8 cellular contexts compared by ENCODE assay signal in genomic region chr22:40176921-40177737, GRCh38. TPM values are rescaled to one million over a fixed set of nuclear protein-coding genes. Genes with fewer than 3 reads are reported as not detected.
DNase-seq lines count a peak whose midpoint lies in the region; ATAC-seq and TF ChIP-seq lines count a peak whose summit lies in the region.

No MANE protein-coding gene starts in this region.

- peaks cover 42% of the 10 kb centered on the region for H3K4me1 ChIP-seq in Loucy (ENCODE audit: insufficient read depth, low read length, poor library complexity, severe bottlenecking)

- H3K4me2 ChIP-seq in Loucy (ENCODE audit: low read depth, low read length, poor library complexity, severe bottlenecking) = peak overlapping the region; percentile 96

- H2AFZ ChIP-seq in Loucy (ENCODE audit: low read length) = no peak overlapping the region

- H3K27ac Mint-ChIP-seq in activated CD4-positive, alpha-beta T cell treated with anti-CD3 and anti-CD28 coated beads for 36 hours = peak overlapping the region; percentile 92
- H3K27ac Mint-ChIP-seq in dendritic cell treated with granulocyte-macrophage colony-stimulating factor and Interleukin-4, amounts not matched to agents 40 ng/mL and 50 ng/mL, for 4 days = peak overlapping the region; percentile 84
- peak overlapping the region; percentile 81 for H3K27ac Mint-ChIP-seq in memory B cell

- intact Hi-C loops in activated CD4-positive, alpha-beta T cell treated with anti-CD3 and anti-CD28 coated beads for 36 hours (cut with DNase I, micrococcal nuclease) = loop anchor here (1.0 to 5.0 kb wide), 13 partner anchors 19 to 645 kb away; partner anchors contain the start of genes ADSL (in 2 of the 2), MRTFA (in 1 of the 2) and RPS19BP1 (in 1 of the 2)
- intact Hi-C loops in dendritic cell treated with granulocyte-macrophage colony-stimulating factor and Interleukin-4, amounts not matched to agents 40 ng/mL and 50 ng/mL, for 4 days (cut with micrococcal nuclease) = loop anchor here (2.0 to 5.0 kb wide), 3 partner anchors 14 to 135 kb away; no protein-coding TSS in a partner anchor

- H3K9me3 Mint-ChIP-seq in activated CD4-positive, alpha-beta T cell treated with anti-CD3 and anti-CD28 coated beads for 36 hours (ENCODE audit: low read depth) = no peaks in the 10 kb centered on the region
- H3K9me3 Mint-ChIP-seq in dendritic cell treated with granulocyte-macrophage colony-stimulating factor and Interleukin-4, amounts not matched to agents 40 ng/mL and 50 ng/mL, for 4 days = no peaks in the 10 kb centered on the region
- no peaks in the 10 kb centered on the region for H3K9me3 Mint-ChIP-seq in memory B cell

- no peaks in the 10 kb centered on the region for H3K27me3 ChIP-seq in Loucy (ENCODE audit: insufficient read depth, low read length, poor library complexity, severe bottlenecking)

- H3K4me3 ChIP-seq in Loucy (ENCODE audit: low read length, poor library complexity, severe bottlenecking) = peak overlapping the region; percentile 77

- DNase-seq in ELR (ENCODE audit: low read depth) (peak; percentile 76), memory B cell (ENCODE audit: low spot score in 2 of 2) (no peak), superior temporal gyrus (ENCODE audit: extremely low spot score) (no peak)
- DNase-seq in activated CD4-positive, alpha-beta T cell treated with anti-CD3 and anti-CD28 coated beads for 36 hours = peak; percentile 90
- peak; percentile 30 to 55 for DNase-seq in stimulated activated CD8-positive, alpha-beta memory T cell treated with anti-CD3 and anti-CD28 coated beads, Interleukin-2, amount 100 ng/mL, for 1 hour (ENCODE audit: low read depth in 2 of 2)

- H3K36me3 ChIP-seq in Loucy (ENCODE audit: insufficient read depth, low read length) = no peaks in the 10 kb centered on the region

- CTCF ChIA-PET in activated CD4-positive, alpha-beta T cell treated with anti-CD3 and anti-CD28 coated beads for 36 hours (lab: Charles Lee) = interaction anchor here (0.6 to 2.3 kb wide), 15 partner anchors 14 to 171 kb away, joined by 3 to 9 read pairs (median 3); partner anchors contain the start of gene ADSL

- H3K9ac ChIP-seq in Loucy (ENCODE audit: low read depth, low read length, poor library complexity, severe bottlenecking) = peak overlapping the region; percentile 57

- H3F3A ChIP-seq in Loucy (ENCODE audit: low read depth) = no peaks in the 10 kb centered on the region

- H4K20me1 ChIP-seq in Loucy (ENCODE audit: insufficient read depth, low read length, poor library complexity, severe bottlenecking) = peaks cover 29% of the 10 kb centered on the region

- POLR2A ChIA-PET in activated CD4-positive, alpha-beta T cell treated with anti-CD3 and anti-CD28 coated beads for 36 hours (lab: Charles Lee) = interaction anchor here (0.6 to 4.6 kb wide), 22 partner anchors 16 to 679 kb away, joined by 3 to 71 read pairs (median 4); partner anchors contain the start of genes ADSL and ST13

- H3K9me2 ChIP-seq in Loucy (replicated peaks; ENCODE audit: low read depth, low read length) = no peaks in the 10 kb centered on the region

- H3K36me3 Mint-ChIP-seq in activated CD4-positive, alpha-beta T cell treated with anti-CD3 and anti-CD28 coated beads for 36 hours (ENCODE audit: low read depth) = peaks cover 8% of the 10 kb centered on the region
- H3K36me3 Mint-ChIP-seq in dendritic cell treated with granulocyte-macrophage colony-stimulating factor and Interleukin-4, amounts not matched to agents 40 ng/mL and 50 ng/mL, for 4 days (ENCODE audit: low read depth) = peaks cover 6% of the 10 kb centered on the region
- H3K36me3 Mint-ChIP-seq in memory B cell = peaks cover 5% of the 10 kb centered on the region

- H3K9me3 ChIP-seq in Loucy (ENCODE audit: insufficient read depth, low read depth, low read length) = no peaks in the 10 kb centered on the region

- H3K4me1 Mint-ChIP-seq in activated CD4-positive, alpha-beta T cell treated with anti-CD3 and anti-CD28 coated beads for 36 hours = peaks cover 55% of the 10 kb centered on the region
- H3K4me1 Mint-ChIP-seq in dendritic cell treated with granulocyte-macrophage colony-stimulating factor and Interleukin-4, amounts not matched to agents 40 ng/mL and 50 ng/mL, for 4 days (ENCODE audit: low read depth) = peaks cover 42% of the 10 kb centered on the region
- H3K4me1 Mint-ChIP-seq in memory B cell = peaks cover 37% of the 10 kb centered on the region

- no peak for TF ChIP-seq POLR2A in GM18505 (IDR thresholded peaks at IDR 0.05; ENCODE audit: borderline replicate concordance, extremely low read depth, insufficient read depth, insufficient read length)

- ATAC-seq in activated CD4-positive, alpha-beta T cell treated with anti-CD3 and anti-CD28 coated beads for 36 hours = peak; percentile 73
- ATAC-seq in memory B cell (ENCODE audit: low read depth) (no peak), GM18505 (IDR thresholded peaks at IDR 0.05; ENCODE audit: unreplicated experiment) (no peak)

- peak overlapping the region; percentile 89 for H3K4me3 Mint-ChIP-seq in activated CD4-positive, alpha-beta T cell treated with anti-CD3 and anti-CD28 coated beads for 36 hours
- H3K4me3 Mint-ChIP-seq in dendritic cell treated with granulocyte-macrophage colony-stimulating factor and Interleukin-4, amounts not matched to agents 40 ng/mL and 50 ng/mL, for 4 days = peak overlapping the region; percentile 39
- H3K4me3 Mint-ChIP-seq in memory B cell = peak overlapping the region; percentile 80

- H3K79me2 ChIP-seq in Loucy (ENCODE audit: insufficient read depth, low read length) = peaks cover 60% of the 10 kb centered on the region

- no peaks in the 10 kb centered on the region for H3K27me3 Mint-ChIP-seq in activated CD4-positive, alpha-beta T cell treated with anti-CD3 and anti-CD28 coated beads for 36 hours
- no peaks in the 10 kb centered on the region for H3K27me3 Mint-ChIP-seq in dendritic cell treated with granulocyte-macrophage colony-stimulating factor and Interleukin-4, amounts not matched to agents 40 ng/mL and 50 ng/mL, for 4 days
- no peaks in the 10 kb centered on the region for H3K27me3 Mint-ChIP-seq in memory B cell

- no peak for TF ChIP-seq CTCF in Loucy (conservative IDR thresholded peaks at IDR 0.05; ENCODE audit: low read length)

RNA-seq across cellular contexts. Expression of gene TNRC6B, which starts 0.6 kb away (rescaled TPM):
- 10 to 100 TPM; 37.3 to 40.3 TPM for total RNA-seq in activated CD4-positive, alpha-beta T cell treated with anti-CD3 and anti-CD28 coated beads for 36 hours

Comparison
In these comparisons a context has a peak if more than half of its experiments do, and no peak if none do; other contexts are left out.
1. DNase-seq: peak in ELR (single experiment), activated CD4-positive, alpha-beta T cell treated with anti-CD3 and anti-CD28 coated beads for 36 hours (single experiment) and stimulated activated CD8-positive, alpha-beta memory T cell treated with anti-CD3 and anti-CD28 coated beads, Interleukin-2, amount 100 ng/mL, for 1 hour (2 of 2); none in memory B cell (0 of 2) and superior temporal gyrus (single experiment).
2. H3K4me3 Mint-ChIP-seq: peak in every context shown above with its lines; median percentile 89 in activated CD4-positive, alpha-beta T cell treated with anti-CD3 and anti-CD28 coated beads for 36 hours; 80 in memory B cell; 39 in dendritic cell treated with granulocyte-macrophage colony-stimulating factor and Interleukin-4, amounts not matched to agents 40 ng/mL and 50 ng/mL, for 4 days.
3. Peak in every context shown above with its lines, with median percentiles within 50 percentile points of each other: H3K27ac Mint-ChIP-seq.